In genomic region chr2:134460583-134460998, GRCh38 we compare ENCODE assay signal across 8 cellular contexts.
DNase-seq lines count a peak whose midpoint lies in the region; ATAC-seq lines count a peak whose summit lies in the region.

No MANE protein-coding gene starts in this region.

- H3K27me3 Mint-ChIP-seq in activated naive CD8-positive, alpha-beta T cell treated with anti-CD3 and anti-CD28 coated beads, Interleukin-2, amount 50 U/mL, for 24 hours, result no peaks in the 10 kb centered on the region

- H3K4me1 Mint-ChIP-seq in activated naive CD8-positive, alpha-beta T cell treated with anti-CD3 and anti-CD28 coated beads, Interleukin-2, amount 50 U/mL, for 24 hours, result no peaks in the 10 kb centered on the region

- no peaks in the 10 kb centered on the region for H3K9me3 Mint-ChIP-seq in activated naive CD8-positive, alpha-beta T cell treated with anti-CD3 and anti-CD28 coated beads, Interleukin-2, amount 50 U/mL, for 24 hours

- intact Hi-C loops in left cardiac atrium (cut with DNase I), result loop anchor here in 1 of 2 donors (5.0 to 10.0 kb wide), 2 partner anchors 314 to 437 kb away; no protein-coding TSS in a partner anchor

- DNase-seq in DMS 273 treated with DMSO at 0.1 percent for 48 hours (lab: John Stamatoyannopoulos, UW) (peak; percentile 72), NCI-H69 (lab: John Stamatoyannopoulos, UW) (peak; percentile 79), left cardiac atrium (peak; percentile 60), putamen (ENCODE audit: low spot score) (peak; percentile 55), KG1 (lab: John Stamatoyannopoulos, UW) (no peak)
- peak; percentile 18 for DNase-seq in activated naive CD8-positive, alpha-beta T cell treated with anti-CD3 and anti-CD28 coated beads, Interleukin-2, amount 50 U/mL, for 24 hours

- H3K36me3 Mint-ChIP-seq in activated naive CD8-positive, alpha-beta T cell treated with anti-CD3 and anti-CD28 coated beads, Interleukin-2, amount 50 U/mL, for 24 hours (ENCODE audit: low read depth), result no peaks in the 10 kb centered on the region

- no peak overlapping the region for H3K27ac Mint-ChIP-seq in activated naive CD8-positive, alpha-beta T cell treated with anti-CD3 and anti-CD28 coated beads, Interleukin-2, amount 50 U/mL, for 24 hours

- peak; percentile 80 for ATAC-seq in GM19372 (IDR thresholded peaks at IDR 0.05; ENCODE audit: low read depth, unreplicated experiment)
- ATAC-seq in HG03520 (IDR thresholded peaks at IDR 0.05; ENCODE audit: unreplicated experiment), result peak; percentile 90
- peak; percentile 57 for ATAC-seq in activated naive CD8-positive, alpha-beta T cell treated with anti-CD3 and anti-CD28 coated beads, Interleukin-2, amount 50 U/mL, for 24 hours
- ATAC-seq in left cardiac atrium, result peak; percentile 77 to 82

- H3K4me3 Mint-ChIP-seq in activated naive CD8-positive, alpha-beta T cell treated with anti-CD3 and anti-CD28 coated beads, Interleukin-2, amount 50 U/mL, for 24 hours, result no peak overlapping the region
